8 cellular contexts compared by ENCODE assay signal in the genomic region with DNA sequence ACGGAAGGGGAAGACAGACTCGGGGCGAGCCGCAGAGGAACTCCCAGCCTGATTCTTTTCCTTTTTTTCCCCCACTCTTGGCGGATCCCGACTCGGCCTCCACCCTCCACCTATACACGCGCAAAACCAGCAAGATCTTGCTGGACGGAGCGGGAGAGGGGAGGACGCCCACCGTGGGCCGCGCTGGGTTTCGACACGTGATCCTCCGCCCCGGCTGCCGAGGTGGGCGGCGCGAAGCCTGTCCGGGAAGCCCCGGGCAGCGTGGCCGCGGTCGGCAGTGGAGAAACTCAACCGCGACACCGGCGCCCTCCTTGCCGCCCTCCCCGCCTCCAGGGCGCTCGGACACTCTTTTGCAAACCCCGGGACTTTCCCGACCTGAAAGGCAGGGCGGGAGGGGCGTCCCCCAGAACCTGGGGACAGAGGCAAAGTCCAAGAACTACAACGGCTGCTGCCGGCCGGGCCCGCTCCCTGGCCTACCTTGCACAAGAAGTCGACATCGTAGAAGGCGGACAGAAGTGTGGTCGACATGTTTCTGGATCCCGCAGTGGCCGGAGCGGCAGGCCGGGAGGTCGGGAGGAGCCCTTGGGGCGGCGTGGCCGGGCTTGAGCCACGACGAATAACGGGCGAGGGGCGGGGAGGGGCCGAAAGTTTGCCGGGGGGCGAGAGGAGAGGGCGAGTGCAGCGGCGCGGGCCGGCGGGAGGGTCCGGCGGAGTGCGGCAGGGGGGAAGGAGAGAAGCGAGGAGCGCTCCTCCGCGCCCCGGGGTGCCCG. TPM values are rescaled to one million over a fixed set of nuclear protein-coding genes. Genes with fewer than 3 reads are reported as not detected.
DNase-seq lines count a peak whose midpoint lies in the region; ATAC-seq and TF ChIP-seq lines count a peak whose summit lies in the region.

No MANE protein-coding gene starts in this region.

- DNase-seq in CD4-positive, alpha-beta memory T cell = peak in 2 of 5 donors; percentile 64 to 73
- peak; percentile 66 for DNase-seq in amniotic epithelial cell (ENCODE audit: low read depth)
- DNase-seq in left ventricle myocardium superior = peak; percentile 80
- peak; percentile 52 for DNase-seq in putamen (ENCODE audit: low spot score)
- peak; percentile 85 to 90 for DNase-seq in aorta

- H3K27me3 Mint-ChIP-seq in CD4-positive, alpha-beta memory T cell = peaks cover 0 to 2% of the 10 kb centered on the region in 2 donors

- CTCF ChIA-PET in CD4-positive, alpha-beta memory T cell (lab: Charles Lee; ENCODE audit: partially characterized antibody) = interaction anchor here (0.7 to 14.9 kb wide), 8 partner anchors 7 to 259 kb away, joined by 3 to 445 read pairs (median 102); no protein-coding TSS in a partner anchor

- peaks cover 32% of the 10 kb centered on the region for H3K4me1 ChIP-seq in CD4-positive, alpha-beta memory T cell (ENCODE audit: insufficient read depth, low read length)
- no peaks in the 10 kb centered on the region for H3K4me1 ChIP-seq in aorta (ENCODE audit: control insufficient read depth in 1 of 2, insufficient read depth in 2 of 2, low read length in 2 of 2)

- intact Hi-C loops in CD4-positive, alpha-beta memory T cell (cut with micrococcal nuclease) = loop anchor here (5.0 kb wide), 3 partner anchors 371 to 771 kb away; a partner anchor contains a TSS
- intact Hi-C loops in left ventricle myocardium superior (cut with micrococcal nuclease) = loop anchor here (10.0 kb wide), 4 partner anchors 91 to 371 kb away; no protein-coding TSS in a partner anchor
- intact Hi-C loops in aorta (cut with DNase I) = loop anchor here (2.0 to 10.0 kb wide), 8 partner anchors 76 to 1171 kb away; no protein-coding TSS in a partner anchor

- H3K27me3 ChIP-seq in CD4-positive, alpha-beta memory T cell (ENCODE audit: insufficient read depth, low read length) = no peaks in the 10 kb centered on the region
- no peaks in the 10 kb centered on the region for H3K27me3 ChIP-seq in aorta (ENCODE audit: control insufficient read depth in 1 of 2, insufficient read depth in 2 of 2, low read length in 1 of 2)

- H3K4me3 ChIP-seq in CD4-positive, alpha-beta memory T cell (ENCODE audit: low read length in 2 of 2) = peak overlapping the region; percentile 76 to 84
- H3K4me3 ChIP-seq in aorta (ENCODE audit: low read length in 2 of 2) = peak overlapping the region; percentile 74 to 96

- peak overlapping the region; percentile 90 for H3K27ac ChIP-seq in CD4-positive, alpha-beta memory T cell (ENCODE audit: low read depth, low read length)
- peak overlapping the region; percentile 71 to 83 for H3K27ac ChIP-seq in aorta (ENCODE audit: low read depth in 1 of 2, low read length in 2 of 2)

- peaks cover 34% of the 10 kb centered on the region for H3K36me3 ChIP-seq in CD4-positive, alpha-beta memory T cell (ENCODE audit: insufficient read depth, low read length)
- H3K36me3 ChIP-seq in aorta (ENCODE audit: control insufficient read depth in 1 of 2, insufficient read depth in 2 of 2, low read length in 1 of 2) = peaks cover 0 to 10% of the 10 kb centered on the region in 2 donors

- no peaks in the 10 kb centered on the region for H3K9me3 ChIP-seq in CD4-positive, alpha-beta memory T cell (ENCODE audit: control insufficient read depth in 1 of 2, low read length in 2 of 2)
- no peaks in the 10 kb centered on the region for H3K9me3 ChIP-seq in aorta (ENCODE audit: control insufficient read depth, low read length)

- peaks cover 43 to 53% of the 10 kb centered on the region in 2 donors for H3K36me3 Mint-ChIP-seq in CD4-positive, alpha-beta memory T cell

- peaks cover 21 to 51% (median 31%) of the 10 kb centered on the region in 4 donors for H3K4me1 Mint-ChIP-seq in CD4-positive, alpha-beta memory T cell

- H3K9me3 Mint-ChIP-seq in CD4-positive, alpha-beta memory T cell = peaks cover 0 to 38% (median 4%) of the 10 kb centered on the region in 8 donors

- POLR2A ChIA-PET in CD4-positive, alpha-beta memory T cell (lab: Charles Lee; ENCODE audit: partially characterized antibody) = interaction anchor here (0.6 to 46.5 kb wide), 17 partner anchors 19 to 415 kb away, joined by 3 to 6960 read pairs (median 4); a partner anchor contains a TSS

- peak overlapping the region; percentile 91 to 97 (median 93) for H3K27ac Mint-ChIP-seq in CD4-positive, alpha-beta memory T cell

- ATAC-seq in GM19351 (IDR thresholded peaks at IDR 0.05; ENCODE audit: unreplicated experiment) = peak; percentile 30
- peak; percentile 10 for ATAC-seq in HG03469 (IDR thresholded peaks at IDR 0.05; ENCODE audit: unreplicated experiment)
- peak; percentile 6 for ATAC-seq in SK-N-SH treated with all-trans-retinoic acid at 6 μM for 48 hours
- peak; percentile 10 for ATAC-seq in left ventricle myocardium superior
- ATAC-seq in aorta (ENCODE audit: low FRiP score) = peak; percentile 44

- H3K4me3 Mint-ChIP-seq in CD4-positive, alpha-beta memory T cell = peak overlapping the region; percentile 88 to 99 (median 96)

- 1% methylated on average over 64 to 80 of the region's 80 CpGs for WGBS in aorta, 2 donors

TF ChIP-seq in SK-N-SH treated with all-trans-retinoic acid at 6 μM for 48 hours, 23 proteins besides CTCF, POLR2A, EP300 and RAD21:
- TF ChIP-seq ARNTL (CRISPR knock-in tag; IDR thresholded peaks at IDR 0.05; ENCODE audit: borderline replicate concordance, low read depth) (no peak), ISL1 (CRISPR knock-in tag; IDR thresholded peaks at IDR 0.05) (no peak), CSDC2 (CRISPR knock-in tag; IDR thresholded peaks at IDR 0.05) (peak; percentile 73; the same call in 1 of the 2 replicates), GLIS3 (CRISPR knock-in tag; IDR thresholded peaks at IDR 0.05) (peak; percentile 84), PPARA (CRISPR knock-in tag; IDR thresholded peaks at IDR 0.05; ENCODE audit: borderline replicate concordance) (no peak), OSR1 (CRISPR knock-in tag; IDR thresholded peaks at IDR 0.05) (no peak)
- TF ChIP-seq, protein P1, sequence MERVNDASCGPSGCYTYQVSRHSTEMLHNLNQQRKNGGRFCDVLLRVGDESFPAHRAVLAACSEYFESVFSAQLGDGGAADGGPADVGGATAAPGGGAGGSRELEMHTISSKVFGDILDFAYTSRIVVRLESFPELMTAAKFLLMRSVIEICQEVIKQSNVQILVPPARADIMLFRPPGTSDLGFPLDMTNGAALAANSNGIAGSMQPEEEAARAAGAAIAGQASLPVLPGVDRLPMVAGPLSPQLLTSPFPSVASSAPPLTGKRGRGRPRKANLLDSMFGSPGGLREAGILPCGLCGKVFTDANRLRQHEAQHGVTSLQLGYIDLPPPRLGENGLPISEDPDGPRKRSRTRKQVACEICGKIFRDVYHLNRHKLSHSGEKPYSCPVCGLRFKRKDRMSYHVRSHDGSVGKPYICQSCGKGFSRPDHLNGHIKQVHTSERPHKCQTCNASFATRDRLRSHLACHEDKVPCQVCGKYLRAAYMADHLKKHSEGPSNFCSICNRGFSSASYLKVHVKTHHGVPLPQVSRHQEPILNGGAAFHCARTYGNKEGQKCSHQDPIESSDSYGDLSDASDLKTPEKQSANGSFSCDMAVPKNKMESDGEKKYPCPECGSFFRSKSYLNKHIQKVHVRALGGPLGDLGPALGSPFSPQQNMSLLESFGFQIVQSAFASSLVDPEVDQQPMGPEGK (CRISPR knock-in tag; IDR thresholded peaks at IDR 0.05; ENCODE audit: borderline replicate concordance) = no peak
- TF ChIP-seq, protein P2, sequence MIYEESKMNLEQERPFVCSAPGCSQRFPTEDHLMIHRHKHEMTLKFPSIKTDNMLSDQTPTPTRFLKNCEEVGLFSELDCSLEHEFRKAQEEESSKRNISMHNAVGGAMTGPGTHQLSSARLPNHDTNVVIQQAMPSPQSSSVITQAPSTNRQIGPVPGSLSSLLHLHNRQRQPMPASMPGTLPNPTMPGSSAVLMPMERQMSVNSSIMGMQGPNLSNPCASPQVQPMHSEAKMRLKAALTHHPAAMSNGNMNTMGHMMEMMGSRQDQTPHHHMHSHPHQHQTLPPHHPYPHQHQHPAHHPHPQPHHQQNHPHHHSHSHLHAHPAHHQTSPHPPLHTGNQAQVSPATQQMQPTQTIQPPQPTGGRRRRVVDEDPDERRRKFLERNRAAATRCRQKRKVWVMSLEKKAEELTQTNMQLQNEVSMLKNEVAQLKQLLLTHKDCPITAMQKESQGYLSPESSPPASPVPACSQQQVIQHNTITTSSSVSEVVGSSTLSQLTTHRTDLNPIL (CRISPR knock-in tag; IDR thresholded peaks at IDR 0.05; ENCODE audit: low read depth) = no peak
- TF ChIP-seq, protein P3, sequence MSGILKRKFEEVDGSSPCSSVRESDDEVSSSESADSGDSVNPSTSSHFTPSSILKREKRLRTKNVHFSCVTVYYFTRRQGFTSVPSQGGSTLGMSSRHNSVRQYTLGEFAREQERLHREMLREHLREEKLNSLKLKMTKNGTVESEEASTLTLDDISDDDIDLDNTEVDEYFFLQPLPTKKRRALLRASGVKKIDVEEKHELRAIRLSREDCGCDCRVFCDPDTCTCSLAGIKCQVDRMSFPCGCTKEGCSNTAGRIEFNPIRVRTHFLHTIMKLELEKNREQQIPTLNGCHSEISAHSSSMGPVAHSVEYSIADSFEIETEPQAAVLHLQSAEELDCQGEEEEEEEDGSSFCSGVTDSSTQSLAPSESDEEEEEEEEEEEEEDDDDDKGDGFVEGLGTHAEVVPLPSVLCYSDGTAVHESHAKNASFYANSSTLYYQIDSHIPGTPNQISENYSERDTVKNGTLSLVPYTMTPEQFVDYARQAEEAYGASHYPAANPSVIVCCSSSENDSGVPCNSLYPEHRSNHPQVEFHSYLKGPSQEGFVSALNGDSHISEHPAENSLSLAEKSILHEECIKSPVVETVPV (CRISPR knock-in tag; IDR thresholded peaks at IDR 0.05) = peak; percentile 15; the same call in 1 of the 2 replicates
- TF ChIP-seq, protein P4, sequence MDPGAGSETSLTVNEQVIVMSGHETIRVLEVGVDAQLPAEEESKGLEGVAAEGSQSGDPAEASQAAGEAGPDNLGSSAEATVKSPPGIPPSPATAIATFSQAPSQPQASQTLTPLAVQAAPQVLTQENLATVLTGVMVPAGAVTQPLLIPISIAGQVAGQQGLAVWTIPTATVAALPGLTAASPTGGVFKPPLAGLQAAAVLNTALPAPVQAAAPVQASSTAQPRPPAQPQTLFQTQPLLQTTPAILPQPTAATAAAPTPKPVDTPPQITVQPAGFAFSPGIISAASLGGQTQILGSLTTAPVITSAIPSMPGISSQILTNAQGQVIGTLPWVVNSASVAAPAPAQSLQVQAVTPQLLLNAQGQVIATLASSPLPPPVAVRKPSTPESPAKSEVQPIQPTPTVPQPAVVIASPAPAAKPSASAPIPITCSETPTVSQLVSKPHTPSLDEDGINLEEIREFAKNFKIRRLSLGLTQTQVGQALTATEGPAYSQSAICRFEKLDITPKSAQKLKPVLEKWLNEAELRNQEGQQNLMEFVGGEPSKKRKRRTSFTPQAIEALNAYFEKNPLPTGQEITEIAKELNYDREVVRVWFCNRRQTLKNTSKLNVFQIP (CRISPR knock-in tag; IDR thresholded peaks at IDR 0.05; ENCODE audit: borderline replicate concordance, low read depth) = no peak

RNA-seq across cellular contexts. Expression of a gene that starts 0.4 kb away (rescaled TPM):
- 100 to 1,000 TPM; 456 to 464 TPM for total RNA-seq in CD4-positive, alpha-beta memory T cell
- polyA plus RNA-seq in CD4-positive, alpha-beta memory T cell = 100 to 1,000 TPM; 271 to 523 TPM
- total RNA-seq in left ventricle myocardium superior (55.0 TPM), aorta (100 to 1,000 TPM; 180 to 231 TPM)
- 100 to 1,000 TPM in 1 of 2 donors, 10 to 100 TPM in 1; 71.9 to 118 TPM for polyA plus RNA-seq in aorta
